In the genomic region with DNA sequence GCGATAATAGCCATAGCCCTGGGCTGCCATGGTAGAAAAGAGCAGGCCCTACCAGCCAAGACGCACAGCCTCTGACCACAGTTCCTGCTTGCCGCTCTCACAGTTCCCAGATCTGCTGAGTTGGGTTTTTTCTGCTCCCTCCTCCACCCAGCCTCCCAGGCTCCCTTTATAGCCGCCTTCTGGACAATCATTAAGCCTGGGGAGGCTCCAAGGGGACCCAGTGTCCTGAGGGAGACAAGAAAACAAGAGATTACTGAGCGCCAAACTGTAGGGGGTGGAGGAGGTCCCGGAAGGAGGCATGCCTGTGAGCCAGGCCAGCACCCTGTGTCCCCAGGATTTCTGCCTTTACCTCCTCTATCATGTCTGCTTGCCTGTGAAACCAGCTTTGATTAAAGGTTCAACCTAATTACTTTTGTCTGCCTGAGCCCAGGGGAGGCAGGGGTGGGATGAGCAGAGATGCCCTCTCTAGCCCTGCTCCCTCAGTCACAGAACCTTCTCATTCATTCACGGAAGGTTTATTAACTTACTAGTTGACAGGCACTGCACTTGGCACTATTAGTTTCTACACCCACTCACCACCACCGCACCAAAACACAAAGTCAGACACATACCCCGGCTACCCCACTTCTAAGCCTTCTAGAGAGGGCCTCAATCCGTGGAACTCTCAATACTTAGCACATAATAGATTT, we compare ENCODE assay signal across 8 cellular contexts. TPM values are rescaled to one million over a fixed set of nuclear protein-coding genes. Genes with fewer than 3 reads are reported as not detected.
DNase-seq lines count a peak whose midpoint lies in the region; ATAC-seq and TF ChIP-seq lines count a peak whose summit lies in the region.

No MANE protein-coding gene starts in this region.

- no peaks in the 10 kb centered on the region for H3K9me3 ChIP-seq in HCT116 (ENCODE audit: control insufficient read depth in 1 of 2, insufficient read depth in 1 of 2, low read depth in 1 of 2, low read length in 2 of 2)
- H3K9me3 ChIP-seq in RWPE2 (ENCODE audit: severe bottlenecking), result no peaks in the 10 kb centered on the region
- no peaks in the 10 kb centered on the region for H3K9me3 ChIP-seq in mesodermal cell (ENCODE audit: control insufficient read depth, low read length)
- H3K9me3 ChIP-seq in stomach smooth muscle (ENCODE audit: control insufficient read depth in 2 of 2, low read length in 2 of 2), result no peaks in the 10 kb centered on the region

- H3K9ac ChIP-seq in HCT116 (ENCODE audit: low read length) (peak overlapping the region; percentile 97), stomach smooth muscle (ENCODE audit: low read length in 2 of 2) (peak overlapping the region; percentile 72 to 79)

- peak overlapping the region; percentile 76 for H3K4me3 Mint-ChIP-seq in chondrocyte (ENCODE audit: unreplicated experiment)

- peaks cover 5% of the 10 kb centered on the region for H3K36me3 Mint-ChIP-seq in chondrocyte (ENCODE audit: low read depth)

- peak overlapping the region; percentile 10 for H3K27ac Mint-ChIP-seq in chondrocyte (ENCODE audit: unreplicated experiment)

- 66 to 77% methylated on average over 4 to 6 of the region's 10 CpGs for WGBS in mesodermal cell (ENCODE audit: insufficient coverage in 2 of 2), 2 experiments

- TSS peak; percentile 67 for BruUV-seq in HCT116 (replicated peaks; lab: Mats Ljungman, UMichigan)

- CTCF ChIA-PET in HCT116 (lab: Charles Lee), result no interaction called here

- no peaks in the 10 kb centered on the region for H3K9me3 Mint-ChIP-seq in chondrocyte (ENCODE audit: low read depth)

- no peak for TF ChIP-seq POLR2A in HCT116 (IDR thresholded peaks at IDR 0.05; ENCODE audit: borderline replicate concordance, extremely low read depth, insufficient read depth, insufficient read length)

- H3K36me3 ChIP-seq in HCT116 (ENCODE audit: control insufficient read depth in 1 of 2, insufficient read depth in 2 of 2, low read length in 2 of 2), result peaks cover 13 to 19% of the 10 kb centered on the region in 2 experiments; a peak in 2 of 4 replicates
- H3K36me3 ChIP-seq in RWPE2 (ENCODE audit: low read depth), result peaks cover 27% of the 10 kb centered on the region
- peaks cover 37% of the 10 kb centered on the region for H3K36me3 ChIP-seq in mesodermal cell (ENCODE audit: control insufficient read depth, insufficient read depth, low read length)
- H3K36me3 ChIP-seq in stomach smooth muscle (ENCODE audit: control insufficient read depth in 2 of 2, insufficient read depth in 2 of 2, low read length in 2 of 2), result peaks cover 5 to 23% of the 10 kb centered on the region in 2 donors

- no peaks in the 10 kb centered on the region for H3K9me2 ChIP-seq in HCT116 (ENCODE audit: insufficient read depth)

- H3K27me3 Mint-ChIP-seq in chondrocyte (ENCODE audit: low read depth), result no peaks in the 10 kb centered on the region

- H3K4me1 Mint-ChIP-seq in chondrocyte (ENCODE audit: low read depth), result peaks cover 14% of the 10 kb centered on the region

- TF ChIP-seq RAD21 in HCT116 (IDR thresholded peaks at IDR 0.05; ENCODE audit: low read depth), result no peak

- POLR2A ChIA-PET in HCT116 (lab: Charles Lee), result no interaction called here

- H2AFZ ChIP-seq in HCT116 (ENCODE audit: low read depth, low read length, poor library complexity, severe bottlenecking), result no peak overlapping the region

- ATAC-seq in HCT116, result no peak
- ATAC-seq in RWPE2 (ENCODE audit: low read depth), result peak; percentile 1; the same call in 1 of the 3 replicates

- peak overlapping the region; percentile 99 for H3K4me2 ChIP-seq in HCT116 (ENCODE audit: low read length)

- RAD21 ChIA-PET in HCT116 (lab: Charles Lee; ENCODE audit: low non-redundant PET in 1 of 2, low total read pairs in 2 of 2, uncharacterized antibody in 2 of 2, unreplicated experiment in 2 of 2), result no interaction called here

- peak; percentile 74 for DNase-seq in ELF-1 (ENCODE audit: low read depth, low spot score)
- no peak for DNase-seq in HCT116 (ENCODE audit: low read depth, low spot score)
- no peak for DNase-seq in RWPE2 (ENCODE audit: low spot score)
- peak; percentile 55 for DNase-seq in chondrocyte (ENCODE audit: low spot score)
- DNase-seq in COLO829 (ENCODE audit: low spot score), result no peak
- no peak for DNase-seq in activated CD8-positive, alpha-beta memory T cell treated with anti-CD3 and anti-CD28 coated beads for 24 hours

- no peaks in the 10 kb centered on the region for H4K20me1 ChIP-seq in HCT116 (ENCODE audit: insufficient read depth)

- H3K79me2 ChIP-seq in HCT116 (ENCODE audit: insufficient read depth, low read length), result peaks cover 26% of the 10 kb centered on the region

- peak overlapping the region; percentile 89 for H3K27ac ChIP-seq in HCT116 (ENCODE audit: low read depth, low read length)
- peak overlapping the region; percentile 53 for H3K27ac ChIP-seq in RWPE2 (ENCODE audit: poor library complexity, severe bottlenecking)
- no peak overlapping the region for H3K27ac ChIP-seq in mesodermal cell (ENCODE audit: low read depth, low read length, severe bottlenecking)
- H3K27ac ChIP-seq in stomach smooth muscle (ENCODE audit: low read length), result peak overlapping the region; percentile 49

- TF ChIP-seq CTCF in HCT116 (IDR thresholded peaks at IDR 0.05 in 2 of 3, conservative IDR thresholded peaks at IDR 0.05 in 1 of 3; ENCODE audit: borderline replicate concordance in 1 of 3, insufficient read depth in 1 of 3, low read depth in 2 of 3, low read length in 2 of 3) (no peak), RWPE2 (IDR thresholded peaks at IDR 0.05; ENCODE audit: poor library complexity, severe bottlenecking) (no peak), chondrocyte (IDR thresholded peaks at IDR 0.05) (no peak)

- H3K4me1 ChIP-seq in HCT116 (ENCODE audit: control insufficient read depth in 1 of 2, insufficient read depth in 2 of 2, low read length in 2 of 2), result peaks cover 5 to 38% of the 10 kb centered on the region in 2 experiments; a peak in 3 of 4 replicates
- H3K4me1 ChIP-seq in RWPE2 (ENCODE audit: insufficient read depth, poor library complexity, severe bottlenecking), result peaks cover 8% of the 10 kb centered on the region
- peaks cover 18% of the 10 kb centered on the region for H3K4me1 ChIP-seq in mesodermal cell (ENCODE audit: control insufficient read depth, insufficient read depth, low read length, poor library complexity, severe bottlenecking)
- H3K4me1 ChIP-seq in stomach smooth muscle (ENCODE audit: control insufficient read depth, insufficient read depth, low read length), result peaks cover 18% of the 10 kb centered on the region

- intact Hi-C loops in HCT116 (cut with micrococcal nuclease), result no loop called here

- no peaks in the 10 kb centered on the region for H3K27me3 ChIP-seq in HCT116 (ENCODE audit: insufficient read depth, low read length)
- no peaks in the 10 kb centered on the region for H3K27me3 ChIP-seq in RWPE2 (ENCODE audit: insufficient read depth, poor library complexity, severe bottlenecking)
- no peaks in the 10 kb centered on the region for H3K27me3 ChIP-seq in stomach smooth muscle (ENCODE audit: control insufficient read depth in 1 of 2, insufficient read depth in 2 of 2, low read length in 2 of 2)

- H3K4me3 ChIP-seq in HCT116 (replicated peaks in 1 of 2; ENCODE audit: low read depth in 1 of 2, low read length in 2 of 2) (peak overlapping the region; percentile 86 to 91), RWPE2 (ENCODE audit: severe bottlenecking) (peak overlapping the region; percentile 82), mesodermal cell (ENCODE audit: extremely low read depth, insufficient read depth, low read length, poor library complexity, severe bottlenecking) (peak overlapping the region; percentile 79), stomach smooth muscle (ENCODE audit: low read length in 2 of 2) (peak overlapping the region; percentile 89 to 98)

TF ChIP-seq in HCT116, 20 proteins besides CTCF, POLR2A, EP300 and RAD21 (continues in another document):
- TF ChIP-seq, protein P1, sequence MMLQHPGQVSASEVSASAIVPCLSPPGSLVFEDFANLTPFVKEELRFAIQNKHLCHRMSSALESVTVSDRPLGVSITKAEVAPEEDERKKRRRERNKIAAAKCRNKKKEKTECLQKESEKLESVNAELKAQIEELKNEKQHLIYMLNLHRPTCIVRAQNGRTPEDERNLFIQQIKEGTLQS (IDR thresholded peaks at IDR 0.05), result no peak
- TF ChIP-seq YY1 (IDR thresholded peaks at IDR 0.05; ENCODE audit: extremely low read depth, insufficient replicate concordance, low read depth, low read length), result no peak
- no peak for TF ChIP-seq ZFX (IDR thresholded peaks at IDR 0.05)
- TF ChIP-seq CBX3 (IDR thresholded peaks at IDR 0.05; ENCODE audit: low read depth), result no peak
- TF ChIP-seq FOSL1 (IDR thresholded peaks at IDR 0.05; ENCODE audit: low read depth), result no peak
- TF ChIP-seq SRF (IDR thresholded peaks at IDR 0.05; ENCODE audit: low read depth), result no peak

RNA-seq across cellular contexts. Expression of a gene that starts 1.2 kb away (rescaled TPM):
- 49.8 TPM for total RNA-seq in HCT116 (2021; ENCODE audit: unreplicated experiment)
- 49.7 and 62.0 TPM in 2 replicates for polyA plus RNA-seq in HCT116 (2012)
- total RNA-seq in chondrocyte, result 13.6 to 15.6 TPM (median 13.9 TPM) in 3 replicates
- polyA plus RNA-seq in mesodermal cell (2013, experiment 1 of 2), result 23.5 TPM
- polyA plus RNA-seq in mesodermal cell (2013, experiment 2 of 2), result 22.4 TPM

RNA-seq across cellular contexts. Expression of a gene that starts 10.9 kb away (rescaled TPM):
- total RNA-seq in HCT116 (2021; ENCODE audit: unreplicated experiment) (61.6 TPM), chondrocyte (73.0 to 78.8 TPM (median 75.0 TPM) in 3 replicates)
- polyA plus RNA-seq in HCT116 (2012), result 58.0 and 59.2 TPM in 2 replicates
- 82.2 TPM for polyA plus RNA-seq in mesodermal cell (2013, experiment 1 of 2)
- polyA plus RNA-seq in mesodermal cell (2013, experiment 2 of 2), result 77.0 TPM

RNA-seq across cellular contexts. Expression of a gene that starts 11.3 kb away (rescaled TPM):
- total RNA-seq in HCT116 (2021; ENCODE audit: unreplicated experiment) (1,404 TPM), chondrocyte (600 to 777 TPM (median 609 TPM) in 3 replicates)
- polyA plus RNA-seq in HCT116 (2012), result 647 and 867 TPM in 2 replicates
- 1,110 TPM for polyA plus RNA-seq in mesodermal cell (2013, experiment 1 of 2)
- 1,173 TPM for polyA plus RNA-seq in mesodermal cell (2013, experiment 2 of 2)

RNA-seq across cellular contexts. Expression of a gene that starts 27.5 kb away (rescaled TPM):
- 181 TPM for total RNA-seq in HCT116 (2021; ENCODE audit: unreplicated experiment)
- polyA plus RNA-seq in HCT116 (2012), result 163 and 236 TPM in 2 replicates
- total RNA-seq in chondrocyte, result 213 to 227 TPM (median 214 TPM) in 3 replicates
- polyA plus RNA-seq in mesodermal cell (2013, experiment 1 of 2), result 246 TPM
- polyA plus RNA-seq in mesodermal cell (2013, experiment 2 of 2), result 207 TPM

RNA-seq across cellular contexts. Expression of a gene that starts 31.5 kb away (rescaled TPM):
- 28.9 TPM for total RNA-seq in HCT116 (2021; ENCODE audit: unreplicated experiment)
- 7.5 and 9.0 TPM in 2 replicates for polyA plus RNA-seq in HCT116 (2012)
- total RNA-seq in chondrocyte, result 16.6 to 30.0 TPM (median 16.7 TPM) in 3 replicates
- polyA plus RNA-seq in mesodermal cell (2013, experiment 1 of 2), result 18.0 TPM
- 20.9 TPM for polyA plus RNA-seq in mesodermal cell (2013, experiment 2 of 2)

Comparison
In these comparisons a context has a peak if more than half of its experiments do, and no peak if none do; other contexts are left out.
1. DNase-seq: peak in ELF-1 (single experiment) and chondrocyte (single experiment); none in HCT116 (single experiment), RWPE2 (single experiment), COLO829 (single experiment) and activated CD8-positive, alpha-beta memory T cell treated with anti-CD3 and anti-CD28 coated beads for 24 hours (single experiment).
2. Peak in every context shown above with its lines, with median percentiles within 50 percentile points of each other: H3K4me3 ChIP-seq.